21 cellular contexts compared by ENCODE assay signal in the genomic region with DNA sequence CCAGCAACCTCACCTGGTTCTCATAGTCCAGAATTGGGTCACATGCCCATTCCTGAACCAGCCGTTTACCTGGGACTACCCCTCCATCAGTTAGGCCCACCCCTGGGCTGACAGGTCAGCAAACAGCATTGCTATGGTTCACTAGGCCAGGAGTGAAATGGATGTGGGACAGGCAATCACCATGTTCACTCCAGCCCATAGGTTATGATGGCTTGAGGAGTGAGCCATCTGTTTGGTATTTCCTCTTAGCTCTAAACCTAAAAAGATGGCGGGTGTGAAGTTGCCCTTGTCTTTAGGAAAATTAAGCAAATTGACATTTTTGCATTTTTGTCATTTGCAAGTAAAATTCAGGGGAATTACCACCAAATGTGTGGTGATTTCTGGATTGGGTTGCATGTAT. TPM values are rescaled to one million over a fixed set of nuclear protein-coding genes. Genes with fewer than 3 reads are reported as not detected.
DNase-seq lines count a peak whose midpoint lies in the region; ATAC-seq, FAIRE-seq and TF ChIP-seq lines count a peak whose summit lies in the region.
"Had no signal": no experiment of that assay in that cellular context is flagged by ENCODE, and none has a peak within 500 bp of the region (broad histone marks: within the 10 kb centered on the region; RNA-seq: fewer than 3 reads in every experiment).

No MANE protein-coding gene starts in this region.

- TF ChIP-seq CTCF in HFFc6 (IDR thresholded peaks at IDR 0.05) (no peak), D721Med (IDR thresholded peaks at IDR 0.05; ENCODE audit: insufficient read depth, missing control alignments) (no peak)

- H3K9me3 Mint-ChIP-seq in HFFc6: no peaks in the 10 kb centered on the region
- no peaks in the 10 kb centered on the region for H3K9me3 Mint-ChIP-seq in activated T-helper 17 cell treated with anti-CD3 and anti-CD28 coated beads, Interleukin-2, amount 50 U/mL, for 72 hours
- peaks cover 0 to 5% (median 0%) of the 10 kb centered on the region in 9 donors for H3K9me3 Mint-ChIP-seq in naive thymus-derived CD8-positive, alpha-beta T cell

- no peaks in the 10 kb centered on the region for H3K27me3 Mint-ChIP-seq in HFFc6 (ENCODE audit: insufficient read depth)
- H3K27me3 Mint-ChIP-seq in activated T-helper 17 cell treated with anti-CD3 and anti-CD28 coated beads, Interleukin-2, amount 50 U/mL, for 72 hours: no peaks in the 10 kb centered on the region
- H3K27me3 Mint-ChIP-seq in naive thymus-derived CD8-positive, alpha-beta T cell: no peaks in the 10 kb centered on the region
- H3K27me3 Mint-ChIP-seq: activated CD4-positive, alpha-beta memory T cell treated with anti-CD3 and anti-CD28 coated beads for 36 hours had no signal

- peak overlapping the region; percentile 31; the same call in 1 of the 2 replicates for H3K27ac Mint-ChIP-seq in HFFc6
- peak overlapping the region; percentile 46 for H3K27ac Mint-ChIP-seq in activated T-helper 17 cell treated with anti-CD3 and anti-CD28 coated beads, Interleukin-2, amount 50 U/mL, for 72 hours
- peak overlapping the region in 6 of 10 donors; percentile 26 to 77 (median 50) for H3K27ac Mint-ChIP-seq in naive thymus-derived CD8-positive, alpha-beta T cell
- H3K27ac Mint-ChIP-seq: activated CD4-positive, alpha-beta memory T cell treated with anti-CD3 and anti-CD28 coated beads for 36 hours; neural progenitor cell had no signal

- DNase-seq in EH (ENCODE audit: low read depth) (peak; percentile 27), HFFc6 (no peak), D721Med (ENCODE audit: insufficient read length, low spot score) (no peak)
- no peak for DNase-seq in naive thymus-derived CD8-positive, alpha-beta T cell
- DNase-seq: activated CD4-positive, alpha-beta memory T cell treated with anti-CD3 and anti-CD28 coated beads for 36 hours; activated gamma-delta T cell; mammary epithelial cell; NCI-H146; NCI-H2107; NCI-H748 treated with DMSO at 0.1 percent for 48 hours; right lobe of liver; RPMI8226; stimulated activated CD4-positive, alpha-beta T cell treated with anti-CD3 and anti-CD28 coated beads, Interleukin-2, amount 100 ng/mL, for 48 hours; substantia nigra; upper lobe of left lung had no signal

- no peak for FAIRE-seq in D721Med (lab: Jason Lieb, UNC)

- no peak overlapping the region for H3K4me3 Mint-ChIP-seq in HFFc6
- H3K4me3 Mint-ChIP-seq in activated T-helper 17 cell treated with anti-CD3 and anti-CD28 coated beads, Interleukin-2, amount 50 U/mL, for 72 hours: peak overlapping the region; percentile 7
- peak overlapping the region in 5 of 10 donors; percentile 15 to 41 (median 37) for H3K4me3 Mint-ChIP-seq in naive thymus-derived CD8-positive, alpha-beta T cell
- H3K4me3 Mint-ChIP-seq: activated CD4-positive, alpha-beta memory T cell treated with anti-CD3 and anti-CD28 coated beads for 36 hours; CD14-positive monocyte; neural progenitor cell had no signal

- H3K4me1 Mint-ChIP-seq in HFFc6 (ENCODE audit: low read depth): peaks cover 29% of the 10 kb centered on the region
- H3K4me1 Mint-ChIP-seq in activated T-helper 17 cell treated with anti-CD3 and anti-CD28 coated beads, Interleukin-2, amount 50 U/mL, for 72 hours: peaks cover 39% of the 10 kb centered on the region
- peaks cover 34 to 72% (median 68%) of the 10 kb centered on the region in 4 donors for H3K4me1 Mint-ChIP-seq in naive thymus-derived CD8-positive, alpha-beta T cell
- H3K4me1 Mint-ChIP-seq: neural progenitor cell had no signal

- POLR2A ChIA-PET in naive thymus-derived CD8-positive, alpha-beta T cell (lab: Charles Lee): interaction anchor here (0.7 to 1.7 kb wide), 4 partner anchors 9 to 16 kb away, joined by 3 to 7 read pairs (median 4); a partner anchor contains a TSS

- no peak for ATAC-seq in activated T-helper 17 cell treated with anti-CD3 and anti-CD28 coated beads, Interleukin-2, amount 50 U/mL, for 72 hours (replicated peaks)
- no peak for ATAC-seq in naive thymus-derived CD8-positive, alpha-beta T cell
- ATAC-seq in HG02610 (IDR thresholded peaks at IDR 0.05; ENCODE audit: unreplicated experiment) (no peak), GM18861 (IDR thresholded peaks at IDR 0.05; ENCODE audit: unreplicated experiment) (no peak)
- ATAC-seq: HCT116, right lobe of liver had no signal

- peaks cover 58% of the 10 kb centered on the region for H3K36me3 Mint-ChIP-seq in HFFc6 (ENCODE audit: low read depth)
- peaks cover 79% of the 10 kb centered on the region for H3K36me3 Mint-ChIP-seq in activated T-helper 17 cell treated with anti-CD3 and anti-CD28 coated beads, Interleukin-2, amount 50 U/mL, for 72 hours (ENCODE audit: low read depth)
- H3K36me3 Mint-ChIP-seq in naive thymus-derived CD8-positive, alpha-beta T cell: peaks cover 17 to 76% (median 52%) of the 10 kb centered on the region in 3 donors

RNA-seq across cellular contexts. Expression of a gene that starts 17.1 kb away (rescaled TPM):
- total RNA-seq in HFFc6 (2021; fragmentation: NEBNext Ultra II Directional; extraction: Animal tissue kit (Norgen Biotek cat#: 25700)): 10 to 100 TPM; 37.7 to 44.3 (median 41.0) TPM
- total RNA-seq in activated T-helper 17 cell treated with anti-CD3 and anti-CD28 coated beads, Interleukin-2, amount 50 U/mL, for 72 hours: 10 to 100 TPM; 13.9 to 21.3 TPM
- total RNA-seq in naive thymus-derived CD8-positive, alpha-beta T cell: 10 to 100 TPM; 38.3 to 40.0 TPM
- 10 to 100 TPM; 32.5 to 61.0 (median 50.2) TPM for polyA plus RNA-seq in naive thymus-derived CD8-positive, alpha-beta T cell

RNA-seq across cellular contexts. Expression of a gene that starts 53.2 kb away (rescaled TPM):
- total RNA-seq in HFFc6 (2021; fragmentation: NEBNext Ultra II Directional; extraction: Animal tissue kit (Norgen Biotek cat#: 25700)): 10 to 100 TPM; 51.1 to 64.2 (median 57.8) TPM
- 100 to 1,000 TPM in 1 of 2 donors, 10 to 100 TPM in 1; 88.4 to 123 TPM for total RNA-seq in activated T-helper 17 cell treated with anti-CD3 and anti-CD28 coated beads, Interleukin-2, amount 50 U/mL, for 72 hours
- 100 to 1,000 TPM; 148 to 151 TPM for total RNA-seq in naive thymus-derived CD8-positive, alpha-beta T cell
- 10 to 100 TPM in 2 of 3 donors, 1 to 10 TPM in 1; 9.3 to 23.6 (median 20.2) TPM for polyA plus RNA-seq in naive thymus-derived CD8-positive, alpha-beta T cell
